36 cellular contexts compared by ENCODE assay signal in genomic region chr7:38723327-38723726, GRCh38.
"Had no signal": no experiment of that assay in that cellular context is flagged by ENCODE, and none has a peak within 500 bp of the region (broad histone marks: within the 10 kb centered on the region; RNA-seq: fewer than 3 reads in every experiment).

No MANE protein-coding gene starts in this region.

- H3K4me1 Mint-ChIP-seq: activated naive CD4-positive, alpha-beta T cell treated with anti-CD3 and anti-CD28 coated beads, Interleukin-2, amount 10 ng/mL, durations not matched to agents 7 days and 5 days; activated naive CD4-positive, alpha-beta T cell treated with anti-CD3 and anti-CD28 coated beads, Interleukin-2, amount 50 U/mL, for 24 hours; activated naive CD8-positive, alpha-beta T cell treated with anti-CD3 and anti-CD28 coated beads for 36 hours; activated naive CD8-positive, alpha-beta T cell treated with anti-CD3 and anti-CD28 coated beads, Interleukin-2, amount 10 ng/mL, durations not matched to agents 7 days and 5 days; activated naive CD8-positive, alpha-beta T cell treated with anti-CD3 and anti-CD28 coated beads, Interleukin-2, amount 50 U/mL, for 24 hours; activated T-helper 17 cell treated with anti-CD3 and anti-CD28 coated beads, Interleukin-2, amount 50 U/mL, for 72 hours; brain; central memory CD8-positive, alpha-beta T cell had no signal

- H3K4me3 Mint-ChIP-seq: activated naive CD4-positive, alpha-beta T cell treated with anti-CD3 and anti-CD28 coated beads for 36 hours; activated naive CD4-positive, alpha-beta T cell treated with anti-CD3 and anti-CD28 coated beads, Interleukin-2, amount 10 ng/mL, durations not matched to agents 7 days and 5 days; activated naive CD4-positive, alpha-beta T cell treated with anti-CD3 and anti-CD28 coated beads, Interleukin-2, amount 50 U/mL, for 24 hours; activated naive CD8-positive, alpha-beta T cell; activated naive CD8-positive, alpha-beta T cell treated with anti-CD3 and anti-CD28 coated beads for 36 hours; activated naive CD8-positive, alpha-beta T cell treated with anti-CD3 and anti-CD28 coated beads, Interleukin-2, amount 10 ng/mL, durations not matched to agents 7 days and 5 days; activated naive CD8-positive, alpha-beta T cell treated with anti-CD3 and anti-CD28 coated beads, Interleukin-2, amount 50 U/mL, for 24 hours; activated T-cell treated with anti-CD3 and anti-CD28 coated beads, Interleukin-2, amount 50 U/mL, for 24 hours; activated T-cell treated with anti-CD3 and anti-CD28 coated beads, Interleukin-2, amount 50 U/mL, for 4 hours; activated T-cell treated with anti-CD3 and anti-CD28 coated beads, Interleukin-2, amount 50 U/mL, for 72 hours; activated T-helper 1 cell treated with anti-CD3 and anti-CD28 coated beads, Interleukin-12 subunit alpha, Interleukin-12 subunit beta, Interleukin-2, Interleukin-4 antibody, amounts not matched to agents 30 ng/mL and 10 ng/mL and 1 ng/mL, durations not matched to agents 14 hours and 24 hours and 36 hours; activated T-helper 17 cell treated with anti-CD3 and anti-CD28 coated beads, Interleukin-2, amount 50 U/mL, for 72 hours; brain; central memory CD8-positive, alpha-beta T cell had no signal

- DNase-seq: activated effector memory CD4-positive, alpha-beta T cell treated with anti-CD3 and anti-CD28 coated beads, Interleukin-2, amount 50 U/mL, for 16 hours; activated effector memory CD4-positive, alpha-beta T cell treated with Interleukin-2 at 50 U/mL for 16 hours; activated gamma-delta T cell; activated gamma-delta T cell treated with Interleukin-2 at 50 U/mL for 16 hours; activated naive CD4-positive, alpha-beta T cell; activated naive CD4-positive, alpha-beta T cell treated with anti-CD3 and anti-CD28 coated beads for 36 hours; activated naive CD4-positive, alpha-beta T cell treated with anti-CD3 and anti-CD28 coated beads, Interleukin-2, amount 10 ng/mL, durations not matched to agents 7 days and 5 days; activated naive CD4-positive, alpha-beta T cell treated with anti-CD3 and anti-CD28 coated beads, Interleukin-2, amount 50 U/mL, for 16 hours; activated naive CD4-positive, alpha-beta T cell treated with Interleukin-2 at 50 U/mL for 16 hours; activated naive CD8-positive, alpha-beta T cell treated with anti-CD3 and anti-CD28 coated beads for 36 hours; activated naive CD8-positive, alpha-beta T cell treated with anti-CD3 and anti-CD28 coated beads, Interleukin-2, amount 10 ng/mL, durations not matched to agents 7 days and 5 days; activated naive CD8-positive, alpha-beta T cell treated with anti-CD3 and anti-CD28 coated beads, Interleukin-2, amount 50 U/mL, for 24 hours; activated T-cell treated with anti-CD3 and anti-CD28 coated beads for 4 hours; activated T-cell treated with anti-CD3 and anti-CD28 coated beads, Interleukin-2, amount 50 U/mL, for 1 hour; activated T-cell treated with anti-CD3 and anti-CD28 coated beads, Interleukin-2, amount 50 U/mL, for 24 hours; activated T-cell treated with anti-CD3 and anti-CD28 coated beads, Interleukin-2, amount 50 U/mL, for 4 hours; activated T-cell treated with anti-CD3 and anti-CD28 coated beads, Interleukin-2, amount 50 U/mL, for 48 hours; activated T-cell treated with anti-CD3 and anti-CD28 coated beads, Interleukin-2, amount 50 U/mL, for 72 hours; adrenal gland; amniotic stem cell; amygdala; anterior cingulate cortex; aorta; body of pancreas; brain microvascular endothelial cell; caudate nucleus; central memory CD4-positive, alpha-beta T cell; cerebellar nuclear complex had no signal

- H3K27ac Mint-ChIP-seq: activated naive CD4-positive, alpha-beta T cell treated with anti-CD3 and anti-CD28 coated beads for 36 hours; activated naive CD4-positive, alpha-beta T cell treated with anti-CD3 and anti-CD28 coated beads, Interleukin-2, amount 10 ng/mL, durations not matched to agents 7 days and 5 days; activated naive CD4-positive, alpha-beta T cell treated with anti-CD3 and anti-CD28 coated beads, Interleukin-2, amount 50 U/mL, for 24 hours; activated naive CD4-positive, alpha-beta T cell treated with anti-CD3 and anti-CD28 coated beads, Interleukin-2, amount 50 U/mL, for 72 hours; activated naive CD8-positive, alpha-beta T cell; activated naive CD8-positive, alpha-beta T cell treated with anti-CD3 and anti-CD28 coated beads for 36 hours; activated naive CD8-positive, alpha-beta T cell treated with anti-CD3 and anti-CD28 coated beads, Interleukin-2, amount 10 ng/mL, durations not matched to agents 7 days and 5 days; activated naive CD8-positive, alpha-beta T cell treated with anti-CD3 and anti-CD28 coated beads, Interleukin-2, amount 50 U/mL, for 24 hours; activated T-cell treated with anti-CD3 and anti-CD28 coated beads, Interleukin-2, amount 50 U/mL, for 24 hours; activated T-cell treated with anti-CD3 and anti-CD28 coated beads, Interleukin-2, amount 50 U/mL, for 72 hours; activated T-helper 1 cell treated with anti-CD3 and anti-CD28 coated beads, Interleukin-12 subunit alpha, Interleukin-12 subunit beta, Interleukin-2, Interleukin-4 antibody, amounts not matched to agents 30 ng/mL and 10 ng/mL and 1 ng/mL, durations not matched to agents 14 hours and 24 hours and 36 hours; activated T-helper 17 cell treated with anti-CD3 and anti-CD28 coated beads, Interleukin-2, amount 50 U/mL, for 72 hours; activated T-helper 2 cell treated with anti-CD3 and anti-CD28 coated beads, Interferon-gamma antibody, Interleukin-2, Interleukin-4, amounts not matched to agents 10 μg/mL and 5 μg/mL and 100 μg/mL, durations not matched to agents 14 hours and 24 hours and 36 hours; brain had no signal

- H3K9me3 Mint-ChIP-seq: activated naive CD4-positive, alpha-beta T cell treated with anti-CD3 and anti-CD28 coated beads, Interleukin-2, amount 10 ng/mL, durations not matched to agents 7 days and 5 days; activated naive CD8-positive, alpha-beta T cell treated with anti-CD3 and anti-CD28 coated beads, Interleukin-2, amount 10 ng/mL, durations not matched to agents 7 days and 5 days; activated T-helper 1 cell treated with anti-CD3 and anti-CD28 coated beads, Interleukin-12 subunit alpha, Interleukin-12 subunit beta, Interleukin-2, Interleukin-4 antibody, amounts not matched to agents 30 ng/mL and 10 ng/mL and 1 ng/mL, durations not matched to agents 14 hours and 24 hours and 36 hours; activated T-helper 2 cell treated with anti-CD3 and anti-CD28 coated beads, Interferon-gamma antibody, Interleukin-2, Interleukin-4, amounts not matched to agents 10 μg/mL and 5 μg/mL and 100 μg/mL, durations not matched to agents 14 hours and 24 hours and 36 hours had no signal

- H3K27me3 Mint-ChIP-seq: activated naive CD4-positive, alpha-beta T cell treated with anti-CD3 and anti-CD28 coated beads, Interleukin-2, amount 10 ng/mL, durations not matched to agents 7 days and 5 days; activated naive CD4-positive, alpha-beta T cell treated with anti-CD3 and anti-CD28 coated beads, Interleukin-2, amount 50 U/mL, for 24 hours; activated naive CD8-positive, alpha-beta T cell; activated naive CD8-positive, alpha-beta T cell treated with anti-CD3 and anti-CD28 coated beads for 36 hours; activated naive CD8-positive, alpha-beta T cell treated with anti-CD3 and anti-CD28 coated beads, Interleukin-2, amount 10 ng/mL, durations not matched to agents 7 days and 5 days; activated naive CD8-positive, alpha-beta T cell treated with anti-CD3 and anti-CD28 coated beads, Interleukin-2, amount 50 U/mL, for 24 hours; activated T-cell treated with anti-CD3 and anti-CD28 coated beads, Interleukin-2, amount 50 U/mL, for 24 hours; activated T-helper 17 cell treated with anti-CD3 and anti-CD28 coated beads, Interleukin-2, amount 50 U/mL, for 72 hours; brain; central memory CD8-positive, alpha-beta T cell had no signal
